In genomic region chr11:111520565-111520964, GRCh38 we compare ENCODE assay signal across 18 cellular contexts. TPM values are rescaled to one million over a fixed set of nuclear protein-coding genes. Genes with fewer than 3 reads are reported as not detected.
DNase-seq lines count a peak whose midpoint lies in the region; ATAC-seq, FAIRE-seq and TF ChIP-seq lines count a peak whose summit lies in the region.
"Had no signal": no experiment of that assay in that cellular context is flagged by ENCODE, and none has a peak within 500 bp of the region (broad histone marks: within the 10 kb centered on the region; RNA-seq: fewer than 3 reads in every experiment).

No MANE protein-coding gene starts in this region.

- H3K4me1 ChIP-seq in fibroblast of lung (ENCODE audit: control insufficient read depth, extremely low read depth, insufficient read depth, low read length): peaks cover 2% of the 10 kb centered on the region
- H3K4me1 ChIP-seq: suprapubic skin had no signal

- H3K9ac ChIP-seq in fibroblast of lung (ENCODE audit: insufficient read depth, low read length): no peak overlapping the region

- H3K36me3 ChIP-seq in fibroblast of lung (ENCODE audit: control insufficient read depth, insufficient read depth, low read length): no peaks in the 10 kb centered on the region
- H3K36me3 ChIP-seq: suprapubic skin had no signal

- no peaks in the 10 kb centered on the region for H3K79me2 ChIP-seq in fibroblast of lung (ENCODE audit: control insufficient read depth, insufficient read depth, low read length)

- H3K27me3 ChIP-seq in fibroblast of lung (ENCODE audit: control insufficient read depth, insufficient read depth, low read length): no peaks in the 10 kb centered on the region
- H3K27me3 ChIP-seq: suprapubic skin had no signal

- no peak for TF ChIP-seq CTCF in fibroblast of lung (conservative IDR thresholded peaks at IDR 0.05 in 1 of 2, IDR thresholded peaks at IDR 0.05 in 1 of 2; ENCODE audit: low read depth in 1 of 2, low read length in 2 of 2)

- peak; percentile 75 for FAIRE-seq in GM12892 (lab: Jason Lieb, UNC)

- DNase-seq in GM12892 (ENCODE audit: insufficient read length) (no peak), fibroblast of lung (ENCODE audit: low read depth in 2 of 2) (peak; percentile 57 to 75), skeletal muscle cell (ENCODE audit: low read depth) (peak; percentile 45), D341Med (ENCODE audit: low spot score) (no peak), NCI-H2081 (lab: John Stamatoyannopoulos, UW) (no peak)
- DNase-seq: activated CD8-positive, alpha-beta T cell treated with anti-CD3 and anti-CD28 coated beads for 36 hours; anterior cingulate cortex; dermis blood vessel endothelial cell; mammary epithelial cell; NCI-H187; NCI-H510A treated with DMSO at 0.1 percent for 48 hours had no signal

- no peak for TF ChIP-seq POLR2A in GM12892 (IDR thresholded peaks at IDR 0.05; ENCODE audit: low read depth, low read length)

- no peak overlapping the region for H3K4me2 ChIP-seq in fibroblast of lung (ENCODE audit: extremely low read depth, insufficient read depth, low read length)

- H3K27ac ChIP-seq in fibroblast of lung (ENCODE audit: insufficient read depth, low read length): no peak overlapping the region
- H3K27ac ChIP-seq: suprapubic skin, VCaP had no signal

- H3K4me3 ChIP-seq in fibroblast of lung (replicated peaks in 1 of 4; ENCODE audit: control extremely low read depth in 1 of 4, insufficient read depth in 1 of 4, low read depth in 3 of 4, low read length in 4 of 4) (no peak overlapping the region), skeletal muscle cell (ENCODE audit: low read depth, low read length) (no peak overlapping the region)
- H3K4me3 ChIP-seq: suprapubic skin had no signal

- peak; percentile 75; the same call in 2 of the 3 replicates for ATAC-seq in SK-N-SH treated with all-trans-retinoic acid at 6 μM for 48 hours
- ATAC-seq in GM19455 (IDR thresholded peaks at IDR 0.05; ENCODE audit: unreplicated experiment): no peak
- ATAC-seq: esophagus mucosa had no signal

- H4K20me1 ChIP-seq in fibroblast of lung (ENCODE audit: control insufficient read depth, extremely low read depth, insufficient read depth, low read length): no peaks in the 10 kb centered on the region

- no peak overlapping the region for H2AFZ ChIP-seq in fibroblast of lung (ENCODE audit: low read length)

- H3K9me3 ChIP-seq in fibroblast of lung (ENCODE audit: control insufficient read depth, insufficient read depth, low read depth, low read length): no peaks in the 10 kb centered on the region
- H3K9me3 ChIP-seq: suprapubic skin had no signal

TF ChIP-seq in SK-N-SH treated with all-trans-retinoic acid at 6 μM for 48 hours, 23 proteins besides CTCF, POLR2A, EP300 and RAD21:
- TF ChIP-seq ISL1 (CRISPR knock-in tag; IDR thresholded peaks at IDR 0.05) (0 out of 2 replicates have a peak, but pooled peaks have one; percentile 5), ZNF565 (CRISPR knock-in tag; conservative IDR thresholded peaks at IDR 0.05; ENCODE audit: low read depth) (no peak)

RNA-seq across cellular contexts. Expression of gene HOATZ, which starts 6.0 kb away (rescaled TPM):
- polyA plus RNA-seq in GM12892 (2012; ENCODE audit: missing spikeins): not detected
- not detected in 2 replicates for total RNA-seq in fibroblast of lung
- polyA plus RNA-seq in fibroblast of lung: not detected in 2 replicates
- polyA plus RNA-seq in fibroblast of lung (2012): 0.09 and 0.20 TPM in 2 replicates
- not detected in 2 replicates for polyA minus RNA-seq in fibroblast of lung (ENCODE audit: low replicate concordance)
- total RNA-seq: activated CD8-positive, alpha-beta T cell treated with anti-CD3 and anti-CD28 coated beads for 36 hours; dermis blood vessel endothelial cell; esophagus mucosa; mammary epithelial cell; pulmonary artery endothelial cell; suprapubic skin had no signal
- polyA plus RNA-seq: CD14-positive monocyte, mammary epithelial cell had no signal

RNA-seq across cellular contexts. Expression of gene BTG4, which starts 8.4 kb away (rescaled TPM):
- polyA plus RNA-seq in GM12892 (2012; ENCODE audit: missing spikeins): not detected
- total RNA-seq in fibroblast of lung: under 0.01 and 0.33 TPM in 2 replicates
- polyA plus RNA-seq in fibroblast of lung: 0.08 and 0.09 TPM in 2 replicates
- not detected in 2 replicates for polyA plus RNA-seq in fibroblast of lung (2012)
- polyA minus RNA-seq in fibroblast of lung (ENCODE audit: low replicate concordance): not detected in 2 replicates
- total RNA-seq: dermis blood vessel endothelial cell, esophagus mucosa, mammary epithelial cell, pulmonary artery endothelial cell, suprapubic skin had no signal
- polyA plus RNA-seq: CD14-positive monocyte had no signal

RNA-seq across cellular contexts. Expression of gene LAYN, which starts 20.0 kb away (rescaled TPM):
- polyA plus RNA-seq in GM12892 (2012; ENCODE audit: missing spikeins): 0.49 TPM
- total RNA-seq in fibroblast of lung: 55.7 and 117 TPM in 2 replicates
- 94.0 and 140 TPM in 2 replicates for polyA plus RNA-seq in fibroblast of lung
- 57.5 and 73.8 TPM in 2 replicates for polyA plus RNA-seq in fibroblast of lung (2012)
- polyA minus RNA-seq in fibroblast of lung (ENCODE audit: low replicate concordance): 47.5 and 86.9 TPM in 2 replicates
- polyA plus RNA-seq: CD14-positive monocyte had no signal

Comparison
In these comparisons a context has a peak if more than half of its experiments do, and no peak if none do; other contexts are left out.
1. DNase-seq: peak in fibroblast of lung (2 of 2) and skeletal muscle cell (single experiment); none in GM12892 (single experiment), D341Med (single experiment) and NCI-H2081 (0 of 2).